18 cellular contexts compared by ENCODE assay signal in genomic region chr5:96990102-96990501, GRCh38. TPM values are rescaled to one million over a fixed set of nuclear protein-coding genes. Genes with fewer than 3 reads are reported as not detected.
DNase-seq lines count a peak whose midpoint lies in the region; ATAC-seq and TF ChIP-seq lines count a peak whose summit lies in the region.
"Had no signal": no experiment of that assay in that cellular context is flagged by ENCODE, and none has a peak within 500 bp of the region (broad histone marks: within the 10 kb centered on the region; RNA-seq: fewer than 3 reads in every experiment).

No MANE protein-coding gene starts in this region.

- H3K9me3 ChIP-seq in CD4-positive, alpha-beta T cell (ENCODE audit: control insufficient read depth, low read length), result no peaks in the 10 kb centered on the region
- H3K9me3 ChIP-seq in OCI-LY7 (ENCODE audit: low read length) (peaks cover 13% of the 10 kb centered on the region), heart left ventricle (no peaks in the 10 kb centered on the region)

- intact Hi-C loops in CD4-positive, alpha-beta T cell (cut with DNase I, micrococcal nuclease), result no loop called here
- intact Hi-C loops in OCI-LY7 (cut with micrococcal nuclease; ENCODE audit: unreplicated experiment), result loop anchor here (10.0 kb wide), 1 partner anchor 235 kb away; no protein-coding TSS in a partner anchor
- intact Hi-C loops in left colon (cut with DNase I, micrococcal nuclease), result no loop called here
- intact Hi-C loops in heart left ventricle (cut with DNase I), result loop anchor here in 2 of 10 donors (10.0 kb wide), 4 partner anchors 105 to 235 kb away; no protein-coding TSS in a partner anchor

- peaks cover 6% of the 10 kb centered on the region for H3K9me3 Mint-ChIP-seq in activated CD8-positive, alpha-beta memory T cell treated with anti-CD3 and anti-CD28 coated beads, Interleukin-2, amount 10 ng/mL, durations not matched to agents 7 days and 5 days (ENCODE audit: low read depth)
- no peaks in the 10 kb centered on the region for H3K9me3 Mint-ChIP-seq in CD4-positive, alpha-beta T cell
- H3K9me3 Mint-ChIP-seq in central memory CD8-positive, alpha-beta T cell, result no peaks in the 10 kb centered on the region
- H3K9me3 Mint-ChIP-seq in natural killer cell treated with Interleukin-12 subunit alpha and Interleukin-12 subunit beta and Interleukin-15 and Interleukin-18, amount 100 ng/mL, for 72 hours, result no peaks in the 10 kb centered on the region
- H3K9me3 Mint-ChIP-seq: HFFc6 had no signal

- H2AFZ ChIP-seq in OCI-LY7 (ENCODE audit: low read length), result no peak overlapping the region

- DNase-seq in activated CD8-positive, alpha-beta memory T cell treated with anti-CD3 and anti-CD28 coated beads, Interleukin-2, amount 10 ng/mL, durations not matched to agents 7 days and 5 days, result no peak
- DNase-seq in activated CD8-positive, alpha-beta memory T cell treated with anti-CD3 and anti-CD28 coated beads for 24 hours, result no peak
- no peak for DNase-seq in CD4-positive, alpha-beta T cell
- DNase-seq in central memory CD8-positive, alpha-beta T cell (ENCODE audit: low spot score in 2 of 2), result no peak
- no peak for DNase-seq in natural killer cell treated with Interleukin-12 subunit alpha and Interleukin-12 subunit beta and Interleukin-15 and Interleukin-18, amount 100 ng/mL, for 72 hours (ENCODE audit: low spot score)
- DNase-seq in OCI-LY7 (ENCODE audit: low spot score) (no peak), left colon (no peak), heart left ventricle (no peak)
- DNase-seq: 8988T; AML-193; CD4-positive, CD25-positive, alpha-beta regulatory T cell; COR-L47; DND-41; GDM1; HCEC 1CT; HFFc6 had no signal

- POLR2A ChIA-PET in CD4-positive, alpha-beta T cell (lab: Charles Lee), result interaction anchor here (0.9 to 4.1 kb wide), 5 partner anchors 10 to 114 kb away, joined by 3 to 23 read pairs (median 3); partner anchors contain the start of genes ERAP2 and LNPEP
- POLR2A ChIA-PET in OCI-LY7 (lab: Charles Lee), result interaction anchor here (0.7 to 1.9 kb wide), 10 partner anchors 12 to 150 kb away, joined by 3 to 6 read pairs (median 4); partner anchors contain the start of gene ERAP2

- H3K36me3 ChIP-seq in OCI-LY7 (ENCODE audit: insufficient read depth, low read length), result peaks cover 98% of the 10 kb centered on the region
- peaks cover 0 to 93% (median 80%) of the 10 kb centered on the region in 9 donors for H3K36me3 ChIP-seq in heart left ventricle

- H3K4me3 Mint-ChIP-seq in activated CD8-positive, alpha-beta memory T cell treated with anti-CD3 and anti-CD28 coated beads, Interleukin-2, amount 10 ng/mL, durations not matched to agents 7 days and 5 days, result no peak overlapping the region
- no peak overlapping the region for H3K4me3 Mint-ChIP-seq in CD4-positive, alpha-beta T cell
- H3K4me3 Mint-ChIP-seq in central memory CD8-positive, alpha-beta T cell, result no peak overlapping the region
- H3K4me3 Mint-ChIP-seq in natural killer cell treated with Interleukin-12 subunit alpha and Interleukin-12 subunit beta and Interleukin-15 and Interleukin-18, amount 100 ng/mL, for 72 hours, result no peak overlapping the region
- H3K4me3 Mint-ChIP-seq: CD4-positive, CD25-positive, alpha-beta regulatory T cell; HFFc6 had no signal

- CTCF ChIA-PET in activated CD8-positive, alpha-beta memory T cell treated with anti-CD3 and anti-CD28 coated beads, Interleukin-2, amount 10 ng/mL, durations not matched to agents 7 days and 5 days (lab: Charles Lee), result interaction anchor here (1.5 kb wide), 1 partner anchor 32 kb away, joined by 3 read pairs; no protein-coding TSS in a partner anchor
- CTCF ChIA-PET in CD4-positive, alpha-beta T cell (lab: Charles Lee), result interaction anchor here (1.7 kb wide), 1 partner anchor 121 kb away, joined by 5 read pairs; no protein-coding TSS in a partner anchor
- CTCF ChIA-PET in OCI-LY7 (lab: Charles Lee; ENCODE audit: unreplicated experiment), result interaction anchor here (1.4 kb wide), 1 partner anchor 121 kb away, joined by 3 read pairs; no protein-coding TSS in a partner anchor

- H3K4me1 Mint-ChIP-seq in activated CD8-positive, alpha-beta memory T cell treated with anti-CD3 and anti-CD28 coated beads, Interleukin-2, amount 10 ng/mL, durations not matched to agents 7 days and 5 days, result peaks cover 35% of the 10 kb centered on the region
- H3K4me1 Mint-ChIP-seq in CD4-positive, alpha-beta T cell (ENCODE audit: low read depth), result peaks cover 53% of the 10 kb centered on the region
- peaks cover 35% of the 10 kb centered on the region for H3K4me1 Mint-ChIP-seq in central memory CD8-positive, alpha-beta T cell
- peaks cover 49 to 59% of the 10 kb centered on the region in 2 donors for H3K4me1 Mint-ChIP-seq in natural killer cell treated with Interleukin-12 subunit alpha and Interleukin-12 subunit beta and Interleukin-15 and Interleukin-18, amount 100 ng/mL, for 72 hours (ENCODE audit: low read depth in 2 of 2)

- H4K20me1 ChIP-seq in OCI-LY7 (ENCODE audit: insufficient read depth, low read length), result 0 out of 2 replicates have a peak, but pooled peaks cover 8% of the 10 kb centered on the region

- ATAC-seq in activated CD8-positive, alpha-beta memory T cell treated with anti-CD3 and anti-CD28 coated beads, Interleukin-2, amount 10 ng/mL, durations not matched to agents 7 days and 5 days, result peak; percentile 42
- ATAC-seq in CD4-positive, alpha-beta T cell (ENCODE audit: poor library complexity), result no peak
- no peak for ATAC-seq in central memory CD8-positive, alpha-beta T cell (replicated peaks; ENCODE audit: extremely low read depth, poor library complexity, severe bottlenecking)
- ATAC-seq in natural killer cell treated with Interleukin-12 subunit alpha and Interleukin-12 subunit beta and Interleukin-15 and Interleukin-18, amount 100 ng/mL, for 72 hours, result peak in 1 of 2 donors; percentile 60
- ATAC-seq in left colon, result no peak
- ATAC-seq in heart left ventricle, result no peak

- H3K27ac ChIP-seq in CD4-positive, alpha-beta T cell (ENCODE audit: low read depth, low read length), result no peak overlapping the region
- H3K27ac ChIP-seq in OCI-LY7 (ENCODE audit: low read depth, low read length, poor library complexity, severe bottlenecking) (no peak overlapping the region), heart left ventricle (no peak overlapping the region)
- H3K27ac ChIP-seq: BLaER1 treated with 17β-estradiol and CSF1 and Interleukin-3, amounts not matched to agents 10 nM and 100 nM; HL-60 had no signal

- H3K4me2 ChIP-seq in OCI-LY7 (ENCODE audit: low read length), result no peak overlapping the region
- H3K4me2 ChIP-seq: BLaER1 treated with 17β-estradiol and CSF1 and Interleukin-3, amounts not matched to agents 10 nM and 100 nM had no signal

- H3K9me2 ChIP-seq in OCI-LY7 (ENCODE audit: insufficient read depth, low read length), result no peaks in the 10 kb centered on the region

- peaks cover 72% of the 10 kb centered on the region for H3K36me3 Mint-ChIP-seq in activated CD8-positive, alpha-beta memory T cell treated with anti-CD3 and anti-CD28 coated beads, Interleukin-2, amount 10 ng/mL, durations not matched to agents 7 days and 5 days
- H3K36me3 Mint-ChIP-seq in CD4-positive, alpha-beta T cell (ENCODE audit: low read depth), result peaks cover 95% of the 10 kb centered on the region
- peaks cover 58% of the 10 kb centered on the region for H3K36me3 Mint-ChIP-seq in central memory CD8-positive, alpha-beta T cell (ENCODE audit: insufficient read depth)
- peaks cover 49% of the 10 kb centered on the region for H3K36me3 Mint-ChIP-seq in natural killer cell treated with Interleukin-12 subunit alpha and Interleukin-12 subunit beta and Interleukin-15 and Interleukin-18, amount 100 ng/mL, for 72 hours

- 94 to 96% (median 95%) methylated on average over 4 of the region's 4 CpGs for WGBS in heart left ventricle, 4 donors

- no peaks in the 10 kb centered on the region for H3K27me3 Mint-ChIP-seq in activated CD8-positive, alpha-beta memory T cell treated with anti-CD3 and anti-CD28 coated beads, Interleukin-2, amount 10 ng/mL, durations not matched to agents 7 days and 5 days
- no peaks in the 10 kb centered on the region for H3K27me3 Mint-ChIP-seq in CD4-positive, alpha-beta T cell
- no peaks in the 10 kb centered on the region for H3K27me3 Mint-ChIP-seq in central memory CD8-positive, alpha-beta T cell
- no peaks in the 10 kb centered on the region for H3K27me3 Mint-ChIP-seq in natural killer cell treated with Interleukin-12 subunit alpha and Interleukin-12 subunit beta and Interleukin-15 and Interleukin-18, amount 100 ng/mL, for 72 hours
- H3K27me3 Mint-ChIP-seq: CD4-positive, CD25-positive, alpha-beta regulatory T cell had no signal

- H3K4me3 ChIP-seq in OCI-LY7 (ENCODE audit: low read depth, low read length, poor library complexity, severe bottlenecking) (no peak overlapping the region), heart left ventricle (no peak overlapping the region)
- H3K4me3 ChIP-seq: BLaER1 treated with 17β-estradiol and CSF1 and Interleukin-3, amounts not matched to agents 10 nM and 100 nM had no signal

- no TSS peak for BruUV-seq in OCI-LY7 (replicated peaks; lab: Mats Ljungman, UMichigan)

- peak overlapping the region; percentile 26 for H3K27ac Mint-ChIP-seq in activated CD8-positive, alpha-beta memory T cell treated with anti-CD3 and anti-CD28 coated beads, Interleukin-2, amount 10 ng/mL, durations not matched to agents 7 days and 5 days
- H3K27ac Mint-ChIP-seq in CD4-positive, alpha-beta T cell, result peak overlapping the region; percentile 24
- peak overlapping the region; percentile 41 for H3K27ac Mint-ChIP-seq in central memory CD8-positive, alpha-beta T cell (ENCODE audit: low read depth)
- peak overlapping the region; percentile 25 to 69 for H3K27ac Mint-ChIP-seq in natural killer cell treated with Interleukin-12 subunit alpha and Interleukin-12 subunit beta and Interleukin-15 and Interleukin-18, amount 100 ng/mL, for 72 hours
- H3K27ac Mint-ChIP-seq: HFFc6 had no signal

- peaks cover 45% of the 10 kb centered on the region; the same call in 1 of the 2 replicates for H3K79me2 ChIP-seq in OCI-LY7 (ENCODE audit: insufficient read depth, low read depth, low read length)

- H3K4me1 ChIP-seq in OCI-LY7 (ENCODE audit: insufficient read depth, low read length, poor library complexity, severe bottlenecking) (no peaks in the 10 kb centered on the region), heart left ventricle (peaks cover 0 to 1% (median 0%) of the 10 kb centered on the region in 12 donors)
- H3K4me1 ChIP-seq: BLaER1 treated with 17β-estradiol and CSF1 and Interleukin-3, amounts not matched to agents 10 nM and 100 nM had no signal

- no peaks in the 10 kb centered on the region for H3K27me3 ChIP-seq in CD4-positive, alpha-beta T cell (ENCODE audit: control insufficient read depth, insufficient read depth, low read length)
- no peaks in the 10 kb centered on the region for H3K27me3 ChIP-seq in heart left ventricle
- H3K27me3 ChIP-seq: BLaER1 treated with 17β-estradiol and CSF1 and Interleukin-3, amounts not matched to agents 10 nM and 100 nM had no signal

- TF ChIP-seq CTCF in CD4-positive, alpha-beta T cell (IDR thresholded peaks at IDR 0.05), result no peak
- TF ChIP-seq CTCF in OCI-LY7 (conservative IDR thresholded peaks at IDR 0.05; ENCODE audit: low read length), result no peak
- TF ChIP-seq CTCF in heart left ventricle (IDR thresholded peaks at IDR 0.05), result no peak

- TF ChIP-seq POLR2A in heart left ventricle (IDR thresholded peaks at IDR 0.05), result no peak

RNA-seq across cellular contexts. Expression of gene LNPEP, which starts 54.2 kb away (rescaled TPM):
- total RNA-seq in activated CD8-positive, alpha-beta memory T cell treated with anti-CD3 and anti-CD28 coated beads, Interleukin-2, amount 10 ng/mL, durations not matched to agents 7 days and 5 days, result 10 to 100 TPM; 67.4 to 80.4 TPM
- total RNA-seq in CD4-positive, alpha-beta T cell, result 10 to 100 TPM; 52.0 to 52.7 TPM
- 100 to 1,000 TPM; 108 to 180 TPM for total RNA-seq in natural killer cell treated with Interleukin-12 subunit alpha and Interleukin-12 subunit beta and Interleukin-15 and Interleukin-18, amount 100 ng/mL, for 72 hours
- total RNA-seq in OCI-LY7 (2014; rRNA removed; shearing (Covaris generic)), result 68.5 and 79.1 TPM in 2 replicates
- total RNA-seq in OCI-LY7 (2022), result 116 and 139 TPM in 2 replicates
- 10 to 100 TPM; 32.2 to 34.4 TPM for total RNA-seq in left colon
- total RNA-seq in heart left ventricle, result 10 to 100 TPM; 47.4 to 82.2 (median 56.3) TPM
- 10 to 100 TPM in 1 of 2 donors, 1 to 10 TPM in 1; 8.6 to 12.5 TPM for polyA plus RNA-seq in heart left ventricle
